In the genomic region with DNA sequence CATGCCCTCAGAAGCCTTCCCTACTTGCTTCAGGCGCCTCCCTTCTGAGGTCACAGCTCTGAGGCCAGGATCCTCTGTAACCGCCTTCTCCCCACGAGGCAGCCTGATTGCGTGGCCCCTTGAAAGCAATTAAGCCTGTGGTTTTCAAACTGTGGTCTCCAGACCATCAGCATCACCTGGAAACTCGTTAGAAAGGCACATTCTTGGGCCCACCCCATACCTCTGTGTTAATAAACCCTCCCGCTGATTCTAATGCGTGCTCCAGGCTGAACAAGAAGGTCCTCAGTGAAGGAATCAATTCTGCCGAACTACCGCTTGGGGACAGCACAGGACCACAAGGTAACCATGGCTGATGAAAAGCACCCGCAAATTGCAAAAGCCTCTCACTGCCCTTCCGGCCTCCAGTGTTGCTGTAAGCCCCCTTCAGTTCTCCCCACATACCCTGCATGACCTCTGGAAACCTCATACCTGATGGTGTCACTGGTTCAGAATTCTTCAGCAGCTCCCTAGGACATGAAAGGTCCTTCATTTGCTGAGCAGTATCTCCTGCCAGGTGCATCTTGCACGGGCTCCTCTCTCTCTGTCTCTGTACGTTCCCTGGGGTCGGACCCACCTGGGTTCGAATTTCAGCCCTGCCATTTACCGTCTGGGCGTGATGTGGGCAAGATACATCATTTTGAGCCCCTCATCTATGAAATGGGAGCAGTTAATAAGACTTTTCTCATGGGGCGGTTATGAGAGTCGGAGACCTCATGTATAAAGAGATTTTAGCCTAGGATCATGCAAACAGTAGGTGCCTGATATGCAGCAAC, we compare ENCODE assay signal across 8 cellular contexts. TPM values are rescaled to one million over a fixed set of nuclear protein-coding genes. Genes with fewer than 3 reads are reported as not detected.
A peak's percentile ranks its signal among the peaks of the same experiment; 100 is the strongest.
DNase-seq lines count a peak whose midpoint lies in the region; ATAC-seq, FAIRE-seq and TF ChIP-seq lines count a peak whose summit lies in the region.

No MANE protein-coding gene starts in this region.

- H4K8ac ChIP-seq in H1 (ENCODE audit: extremely low read depth, insufficient read depth, low read length) = no peak overlapping the region; the same call in 1 of the 2 replicates

- H3K36me3 ChIP-seq in H1 (ENCODE audit: control insufficient read depth in 2 of 4, insufficient read depth in 4 of 4, low read length in 3 of 4) = no peaks in the 10 kb centered on the region
- no peaks in the 10 kb centered on the region for H3K36me3 ChIP-seq in mesodermal cell (ENCODE audit: control insufficient read depth, insufficient read depth, low read length)

- H4K91ac ChIP-seq in H1 (replicated peaks; ENCODE audit: insufficient read length, low read length) = peak overlapping the region; percentile 45

- no peaks in the 10 kb centered on the region for H3K36me3 Mint-ChIP-seq in activated CD4-positive, alpha-beta memory T cell treated with anti-CD3 and anti-CD28 coated beads, Interleukin-2, amount 10 ng/mL, durations not matched to agents 7 days and 5 days (ENCODE audit: low read depth)

- no peak overlapping the region for H3K4me2 ChIP-seq in H1 (ENCODE audit: insufficient read depth in 1 of 2, low read depth in 2 of 2, low read length in 2 of 2)

- no peak overlapping the region for H3K23ac ChIP-seq in H1 (ENCODE audit: insufficient read length)

- POLR2A ChIA-PET in activated CD4-positive, alpha-beta memory T cell treated with anti-CD3 and anti-CD28 coated beads, Interleukin-2, amount 10 ng/mL, durations not matched to agents 7 days and 5 days (lab: Charles Lee) = no interaction called here
- POLR2A ChIA-PET in H1 (lab: Charles Lee; ENCODE audit: partially characterized antibody) = interaction anchor here (0.6 to 1.2 kb wide), 3 partner anchors 58 to 138 kb away, joined by 3 read pairs; no protein-coding TSS in a partner anchor

- peak overlapping the region; percentile 66; the same call in 1 of the 2 replicates for H3K18ac ChIP-seq in H1 (ENCODE audit: extremely low read depth, low read length)

- H3K9me3 Mint-ChIP-seq in activated CD4-positive, alpha-beta memory T cell treated with anti-CD3 and anti-CD28 coated beads, Interleukin-2, amount 10 ng/mL, durations not matched to agents 7 days and 5 days = no peaks in the 10 kb centered on the region

- H2BK20ac ChIP-seq in H1 (ENCODE audit: low read length) = peak overlapping the region; percentile 53

- WGBS in H1 (ENCODE audit: extremely low coverage in 1 of 2, insufficient coverage in 1 of 2, insufficient read length in 1 of 2, insufficient replicate concordance in 2 of 2, low coverage in 1 of 2, low lambda C conversion rate in 2 of 2, missing lambda C conversion rate in 1 of 2), 2 experiments = 46% methylated on average over 19 of the region's 19 CpGs; no CpG with 5 or more reads in 1 of the 2 experiments
- WGBS in mesodermal cell (ENCODE audit: insufficient coverage in 2 of 2), 2 experiments = 41 to 47% methylated on average over 18 to 19 of the region's 19 CpGs

- TF ChIP-seq CTCF in GM12873 (IDR thresholded peaks at IDR 0.05; ENCODE audit: insufficient read depth, low read depth, low read length, missing control alignments) (peak; percentile 99), H1 (IDR thresholded peaks at IDR 0.05; ENCODE audit: control extremely low read depth in 1 of 3, insufficient read depth in 1 of 3, low read depth in 1 of 3, low read length in 3 of 3) (peak; percentile 83 to 99 (median 97))

- H3K9me3 ChIP-seq in H1 (ENCODE audit: insufficient read depth in 2 of 2, low read depth in 1 of 2, low read length in 1 of 2) (no peaks in the 10 kb centered on the region), mesodermal cell (ENCODE audit: control insufficient read depth, low read length) (no peaks in the 10 kb centered on the region)

- H2BK12ac ChIP-seq in H1 (ENCODE audit: low read depth, low read length) = peak overlapping the region; percentile 75

- H3K9ac ChIP-seq in H1 (replicated peaks in 1 of 4; ENCODE audit: extremely low read depth in 1 of 4, low read depth in 3 of 4, low read length in 3 of 4) = no peak overlapping the region

- H3K4me1 Mint-ChIP-seq in activated CD4-positive, alpha-beta memory T cell treated with anti-CD3 and anti-CD28 coated beads, Interleukin-2, amount 10 ng/mL, durations not matched to agents 7 days and 5 days = peaks cover 38% of the 10 kb centered on the region

- H3K27me3 ChIP-seq in H1 (replicated peaks in 1 of 4; ENCODE audit: control insufficient read depth in 3 of 4, extremely low read depth in 1 of 4, insufficient read depth in 3 of 4, low read length in 3 of 4) = no peaks in the 10 kb centered on the region; a peak in 1 of 7 replicates

- peak in 1 of 2 experiments; percentile 66; a peak in 1 of 3 replicates for TF ChIP-seq EP300 in H1 (IDR thresholded peaks at IDR 0.05; ENCODE audit: borderline replicate concordance in 1 of 2, low read depth in 2 of 2, low read length in 2 of 2)

- no peak overlapping the region for H4K5ac ChIP-seq in H1 (ENCODE audit: insufficient read length, low read depth, low read length)

- H3K14ac ChIP-seq in H1 (ENCODE audit: insufficient read length) = no peak overlapping the region

- ATAC-seq in GM18858 (IDR thresholded peaks at IDR 0.05; ENCODE audit: unreplicated experiment) = no peak

- H2BK120ac ChIP-seq in H1 (replicated peaks; ENCODE audit: low read depth, low read length) = no peak overlapping the region

- peak; percentile 99 to 100 for TF ChIP-seq RAD21 in H1 (IDR thresholded peaks at IDR 0.05 in 1 of 2, conservative IDR thresholded peaks at IDR 0.05 in 1 of 2; ENCODE audit: low read depth in 2 of 2, low read length in 2 of 2)

- H3K23me2 ChIP-seq in H1 (ENCODE audit: low read depth, low read length) = no peaks in the 10 kb centered on the region

- peak in 1 of 2 experiments; percentile 36; a peak in 1 of 3 replicates for TF ChIP-seq POLR2A in H1 (IDR thresholded peaks at IDR 0.05; ENCODE audit: control extremely low read depth in 1 of 2, low read depth in 2 of 2, low read length in 2 of 2)

- peaks cover 9% of the 10 kb centered on the region for H3K27me3 Mint-ChIP-seq in activated CD4-positive, alpha-beta memory T cell treated with anti-CD3 and anti-CD28 coated beads, Interleukin-2, amount 10 ng/mL, durations not matched to agents 7 days and 5 days

- H4K20me1 ChIP-seq in H1 (replicated peaks in 1 of 2; ENCODE audit: control insufficient read depth in 1 of 2, insufficient read depth in 2 of 2, low read length in 2 of 2) = no peaks in the 10 kb centered on the region

- H3K27ac Mint-ChIP-seq in activated CD4-positive, alpha-beta memory T cell treated with anti-CD3 and anti-CD28 coated beads, Interleukin-2, amount 10 ng/mL, durations not matched to agents 7 days and 5 days = peak overlapping the region; percentile 61

- CTCF ChIA-PET in activated CD4-positive, alpha-beta memory T cell treated with anti-CD3 and anti-CD28 coated beads, Interleukin-2, amount 10 ng/mL, durations not matched to agents 7 days and 5 days (lab: Charles Lee) = interaction anchor here (0.6 to 1.6 kb wide), 4 partner anchors 26 to 484 kb away, joined by 3 to 5 read pairs (median 4); no protein-coding TSS in a partner anchor
- CTCF ChIA-PET in H1 (lab: Charles Lee; ENCODE audit: partially characterized antibody) = interaction anchor here (0.6 to 7.1 kb wide), 34 partner anchors 8 to 486 kb away, joined by 3 to 57 read pairs (median 4); no protein-coding TSS in a partner anchor

- FAIRE-seq in H1 (lab: Jason Lieb, UNC) = peak; percentile 91

- H3K79me1 ChIP-seq in H1 (ENCODE audit: low read depth, low read length) = no peaks in the 10 kb centered on the region

- H2AK5ac ChIP-seq in H1 (ENCODE audit: low read depth, low read length) = no peak overlapping the region

- H3K27ac ChIP-seq in H1 (ENCODE audit: low read depth, low read length) = no peak overlapping the region
- peak overlapping the region; percentile 12 for H3K27ac ChIP-seq in mesodermal cell (ENCODE audit: low read depth, low read length, severe bottlenecking)

- H3K56ac ChIP-seq in H1 (replicated peaks; ENCODE audit: insufficient read length, low read depth, low read length) = no peak overlapping the region

- H3K4me3 Mint-ChIP-seq in activated CD4-positive, alpha-beta memory T cell treated with anti-CD3 and anti-CD28 coated beads, Interleukin-2, amount 10 ng/mL, durations not matched to agents 7 days and 5 days = no peak overlapping the region

- 0 out of 2 replicates have a peak overlapping the region, but pooled peaks have one; percentile 66 for H2BK15ac ChIP-seq in H1 (ENCODE audit: low read length)

- no peaks in the 10 kb centered on the region for H3K79me2 ChIP-seq in H1 (ENCODE audit: control insufficient read depth in 1 of 2, insufficient read depth in 2 of 2, low read length in 2 of 2)

- no peak overlapping the region for H3K4me3 ChIP-seq in H1 (ENCODE audit: extremely low read depth in 1 of 4, insufficient read depth in 2 of 4, low read depth in 3 of 4, low read length in 4 of 4)
- H3K4me3 ChIP-seq in mesodermal cell (ENCODE audit: extremely low read depth, insufficient read depth, low read length, poor library complexity, severe bottlenecking) = no peak overlapping the region

- DNase-seq in HS-27A (ENCODE audit: low read depth) (peak; percentile 67), NOMO-1 (lab: John Stamatoyannopoulos, UW; ENCODE audit: unreplicated experiment in 2 of 2) (peak; percentile 73 to 78), H1 (ENCODE audit: low read depth in 1 of 2, low spot score in 2 of 2) (peak; percentile 73 to 74)
- DNase-seq in activated CD4-positive, alpha-beta memory T cell treated with anti-CD3 and anti-CD28 coated beads, Interleukin-2, amount 10 ng/mL, durations not matched to agents 7 days and 5 days = peak; percentile 81
- DNase-seq in stimulated activated CD8-positive, alpha-beta memory T cell treated with anti-CD3 and anti-CD28 coated beads, Interleukin-4, amount 100 ng/mL, for 48 hours = peak; percentile 73

- H2AFZ ChIP-seq in H1 (ENCODE audit: low read length) = peak overlapping the region; percentile 81

- H2BK5ac ChIP-seq in H1 (ENCODE audit: low read depth, low read length) = peak overlapping the region; percentile 14; the same call in 1 of the 2 replicates

- no peak overlapping the region for H3K4ac ChIP-seq in H1 (replicated peaks; ENCODE audit: insufficient read length, low read depth, low read length)

- peaks cover 0 to 6% (median 4%) of the 10 kb centered on the region in 4 experiments; a peak in 3 of 7 replicates for H3K4me1 ChIP-seq in H1 (replicated peaks in 1 of 4; ENCODE audit: control insufficient read depth in 3 of 4, insufficient read depth in 4 of 4, low read length in 3 of 4)
- H3K4me1 ChIP-seq in mesodermal cell (ENCODE audit: control insufficient read depth, insufficient read depth, low read length, poor library complexity, severe bottlenecking) = peaks cover 27% of the 10 kb centered on the region

RNA-seq across cellular contexts. Expression of a gene that starts 39.9 kb away (rescaled TPM):
- 10 to 100 TPM; 10.6 to 12.5 TPM for total RNA-seq in activated CD4-positive, alpha-beta memory T cell treated with anti-CD3 and anti-CD28 coated beads, Interleukin-2, amount 10 ng/mL, durations not matched to agents 7 days and 5 days
- 9.3 and 12.4 TPM in 2 replicates for total RNA-seq in H1 (2021; fragmentation: NEBNext Ultra II Directional; extraction: Animal tissue kit (Norgen Biotek cat#: 25700))
- 8.3 and 20.5 TPM in 2 replicates for polyA plus RNA-seq in H1 (2011; rRNA removed)
- 5.0 TPM for polyA plus RNA-seq in H1 (2011; cell fraction: cytosol; rRNA removed)
- 10.3 TPM for polyA plus RNA-seq in H1 (2011; cell fraction: nucleus; rRNA removed)
- 6.1 to 12.8 TPM (median 11.7 TPM) in 4 replicates for polyA plus RNA-seq in H1 (2012, experiment 1 of 2)
- polyA plus RNA-seq in H1 (2012, experiment 2 of 2) = 18.7 TPM
- polyA plus RNA-seq in H1 (2013, experiment 1 of 2) = 7.0 TPM
- polyA plus RNA-seq in H1 (2013, experiment 2 of 2) = 7.7 TPM
- 2.4 and 2.5 TPM in 2 replicates for polyA minus RNA-seq in H1 (2011; rRNA and poly(A)+ RNA removed)
- polyA minus RNA-seq in H1 (2011; cell fraction: cytosol; rRNA and poly(A)+ RNA removed) = 4.5 TPM
- polyA minus RNA-seq in H1 (2011; cell fraction: nucleus; rRNA and poly(A)+ RNA removed) = 2.0 TPM
- polyA plus RNA-seq in mesodermal cell (2013, experiment 1 of 2) = 48.1 TPM
- 32.4 TPM for polyA plus RNA-seq in mesodermal cell (2013, experiment 2 of 2)
